1 cellular context compared by ENCODE assay signal in genomic region chr2:171798156-171798815, GRCh38.
A peak's percentile ranks its signal among the peaks of the same experiment; 100 is the strongest.
TF ChIP-seq lines count a peak whose summit lies in the region.

No MANE protein-coding gene starts in this region.

TF ChIP-seq in HepG2, 621 proteins besides CTCF, POLR2A, EP300 and RAD21 (continued from another document and continues in another):
- TF ChIP-seq ZSCAN9 (CRISPR knock-in tag; IDR thresholded peaks at IDR 0.05; ENCODE audit: borderline replicate concordance) (0 out of 2 replicates have a peak, but pooled peaks have one; percentile 30), ZNF678 (CRISPR knock-in tag; IDR thresholded peaks at IDR 0.05) (no peak), ZNF563 (CRISPR knock-in tag; IDR thresholded peaks at IDR 0.05) (no peak), DMAP1 (CRISPR knock-in tag; IDR thresholded peaks at IDR 0.05) (no peak), NR2F6 (IDR thresholded peaks at IDR 0.05) (peak; percentile 69), NR2F6 (CRISPR knock-in tag; IDR thresholded peaks at IDR 0.05) (peak; percentile 77), JUN (CRISPR knock-in tag; IDR thresholded peaks at IDR 0.05) (no peak), BORCS8-MEF2B (CRISPR knock-in tag; IDR thresholded peaks at IDR 0.05) (no peak), SCMH1 (CRISPR knock-in tag; IDR thresholded peaks at IDR 0.05; ENCODE audit: borderline replicate concordance) (no peak), ZNF318 (CRISPR knock-in tag; IDR thresholded peaks at IDR 0.05) (no peak), SPEN (CRISPR knock-in tag; IDR thresholded peaks at IDR 0.05; ENCODE audit: low read depth) (no peak), NFE2L2 (IDR thresholded peaks at IDR 0.05; ENCODE audit: low read length) (no peak), PATZ1 (CRISPR knock-in tag; IDR thresholded peaks at IDR 0.05) (0 out of 2 replicates have a peak, but pooled peaks have one; percentile 39), RARA (CRISPR knock-in tag; IDR thresholded peaks at IDR 0.05) (peak; percentile 83), ZNF17 (CRISPR knock-in tag; IDR thresholded peaks at IDR 0.05) (no peak), SRSF4 (IDR thresholded peaks at IDR 0.05; ENCODE audit: low read depth, low read length, poor library complexity, severe bottlenecking) (no peak), SOX6 (IDR thresholded peaks at IDR 0.05) (no peak), SOX6 (CRISPR knock-in tag; IDR thresholded peaks at IDR 0.05) (peak; percentile 69), ZNF7 (CRISPR knock-in tag; IDR thresholded peaks at IDR 0.05) (peak; percentile 53; the same call in 1 of the 2 replicates), CCDC6 (CRISPR knock-in tag; IDR thresholded peaks at IDR 0.05) (no peak), DDIT3 (CRISPR knock-in tag; IDR thresholded peaks at IDR 0.05) (no peak), ZBTB20 (CRISPR knock-in tag; IDR thresholded peaks at IDR 0.05; ENCODE audit: borderline replicate concordance, low read depth) (peak; percentile 67; the same call in 1 of the 2 replicates), HMG20A (CRISPR knock-in tag; IDR thresholded peaks at IDR 0.05; ENCODE audit: borderline replicate concordance) (no peak), TSC22D2 (CRISPR knock-in tag; IDR thresholded peaks at IDR 0.05; ENCODE audit: borderline replicate concordance) (no peak), HNRNPL (IDR thresholded peaks at IDR 0.05; ENCODE audit: low read depth, low read length) (0 out of 2 replicates have a peak, but pooled peaks have one; percentile 49), ZNF652 (CRISPR knock-in tag; IDR thresholded peaks at IDR 0.05; ENCODE audit: borderline replicate concordance, low read depth) (no peak), NFIB (CRISPR knock-in tag; IDR thresholded peaks at IDR 0.05; ENCODE audit: borderline replicate concordance) (no peak), KDM2A (CRISPR knock-in tag; IDR thresholded peaks at IDR 0.05; ENCODE audit: borderline replicate concordance, low read depth) (no peak), REXO4 (CRISPR knock-in tag; IDR thresholded peaks at IDR 0.05; ENCODE audit: borderline replicate concordance) (no peak), SRSF9 (IDR thresholded peaks at IDR 0.05; ENCODE audit: borderline replicate concordance, insufficient read depth, low read depth, low read length, poor library complexity, severe bottlenecking) (no peak), FOSL2 (CRISPR knock-in tag; IDR thresholded peaks at IDR 0.05) (peak; percentile 35), GATAD2A (CRISPR knock-in tag; IDR thresholded peaks at IDR 0.05) (peak; percentile 80), FOXP4 (CRISPR knock-in tag; IDR thresholded peaks at IDR 0.05) (peak; percentile 23; the same call in 1 of the 2 replicates), ZNF570 (CRISPR knock-in tag; IDR thresholded peaks at IDR 0.05; ENCODE audit: borderline replicate concordance) (no peak), HOXA3 (CRISPR knock-in tag; IDR thresholded peaks at IDR 0.05) (peak; percentile 45; the same call in 1 of the 2 replicates), ZNF468 (CRISPR knock-in tag; IDR thresholded peaks at IDR 0.05) (no peak), PPARG (CRISPR knock-in tag; conservative IDR thresholded peaks at IDR 0.05) (0 out of 2 replicates have a peak, but pooled peaks have one; percentile 19), ZNF619 (CRISPR knock-in tag; IDR thresholded peaks at IDR 0.05) (no peak), ZBTB46 (CRISPR knock-in tag; IDR thresholded peaks at IDR 0.05; ENCODE audit: borderline replicate concordance) (no peak), KAT7 (CRISPR knock-in tag; IDR thresholded peaks at IDR 0.05; ENCODE audit: borderline replicate concordance) (no peak), ZFY (CRISPR knock-in tag; IDR thresholded peaks at IDR 0.05) (peak; percentile 45; the same call in 1 of the 2 replicates), ZKSCAN8 (CRISPR knock-in tag; IDR thresholded peaks at IDR 0.05; ENCODE audit: borderline replicate concordance) (0 out of 2 replicates have a peak, but pooled peaks have one; percentile 46), TCF7 (IDR thresholded peaks at IDR 0.05; ENCODE audit: low read depth) (peak; percentile 68; the same call in 1 of the 2 replicates), ZNF720 (CRISPR knock-in tag; IDR thresholded peaks at IDR 0.05) (no peak), REL (CRISPR knock-in tag; conservative IDR thresholded peaks at IDR 0.05) (no peak), NR2F2 (IDR thresholded peaks at IDR 0.05; ENCODE audit: borderline replicate concordance, low read depth) (peak; percentile 76), HNF4G (IDR thresholded peaks at IDR 0.05; ENCODE audit: borderline replicate concordance, low read depth, low read length) (peak; percentile 91), HNF4G (CRISPR knock-in tag; IDR thresholded peaks at IDR 0.05; ENCODE audit: borderline replicate concordance, low read depth) (no peak; the same call in 1 of the 2 replicates), ZNF510 (CRISPR knock-in tag; IDR thresholded peaks at IDR 0.05; ENCODE audit: low read depth) (no peak), ARNTL (CRISPR knock-in tag; IDR thresholded peaks at IDR 0.05) (no peak), RCOR2 (CRISPR knock-in tag; IDR thresholded peaks at IDR 0.05) (peak; percentile 54; the same call in 1 of the 2 replicates), SALL1 (CRISPR knock-in tag; IDR thresholded peaks at IDR 0.05) (peak; percentile 55), KDM3A (CRISPR knock-in tag; IDR thresholded peaks at IDR 0.05; ENCODE audit: low read depth) (no peak), FOXK1 (CRISPR knock-in tag; IDR thresholded peaks at IDR 0.05; ENCODE audit: borderline replicate concordance, low read depth) (peak; percentile 36; the same call in 1 of the 2 replicates), MTA1 (CRISPR knock-in tag; IDR thresholded peaks at IDR 0.05; ENCODE audit: borderline replicate concordance) (no peak), ZNF749 (CRISPR knock-in tag; IDR thresholded peaks at IDR 0.05; ENCODE audit: borderline replicate concordance) (no peak; the same call in 1 of the 2 replicates), GPN1 (CRISPR knock-in tag; IDR thresholded peaks at IDR 0.05; ENCODE audit: borderline replicate concordance) (no peak), ELF3 (CRISPR knock-in tag; IDR thresholded peaks at IDR 0.05) (peak; percentile 59), POGZ (CRISPR knock-in tag; IDR thresholded peaks at IDR 0.05) (peak; percentile 61; the same call in 1 of the 2 replicates), FOXP1 (IDR thresholded peaks at IDR 0.05) (no peak), FOXP1 (CRISPR knock-in tag; IDR thresholded peaks at IDR 0.05) (peak; percentile 58; the same call in 1 of the 2 replicates), ERF (CRISPR knock-in tag; IDR thresholded peaks at IDR 0.05) (0 out of 2 replicates have a peak, but pooled peaks have one; percentile 34), ZBTB43 (CRISPR knock-in tag; conservative IDR thresholded peaks at IDR 0.05) (0 out of 2 replicates have a peak, but pooled peaks have one; percentile 23), CENPX (CRISPR knock-in tag; IDR thresholded peaks at IDR 0.05) (no peak)
